In genomic region chr20:2508631-2509467, GRCh38 we compare ENCODE assay signal across 8 cellular contexts. TPM values are rescaled to one million over a fixed set of nuclear protein-coding genes. Genes with fewer than 3 reads are reported as not detected.
DNase-seq lines count a peak whose midpoint lies in the region; ATAC-seq, FAIRE-seq and TF ChIP-seq lines count a peak whose summit lies in the region.

TSS of gene ZNF343 (minus strand) at chr20:2508915. CDS start at chr20:2493895, 15,020 bp downstream.

- H3K4me1 ChIP-seq in right atrium auricular region (peaks cover 0 to 16% of the 10 kb centered on the region in 2 donors), psoas muscle (no peaks in the 10 kb centered on the region), uterus (peaks cover 0 to 7% of the 10 kb centered on the region in 2 donors)

- H3K27ac ChIP-seq in right atrium auricular region (peak within 1 kb of the TSS; percentile 86 to 89), psoas muscle (peak within 1 kb of the TSS; percentile 96), uterus (peak within 1 kb of the TSS; percentile 77 to 94)

- peak; percentile 71; the same call in 1 of the 2 replicates for TF ChIP-seq POLR2A in GM12892 (IDR thresholded peaks at IDR 0.05; ENCODE audit: low read depth, low read length)
- TF ChIP-seq POLR2A in uterus (IDR thresholded peaks at IDR 0.05), result peak in 1 of 2 donors; percentile 54

- peak within 1 kb of the TSS; percentile 82 to 86 for H3K4me3 ChIP-seq in right atrium auricular region
- peak within 1 kb of the TSS; percentile 88 for H3K4me3 ChIP-seq in psoas muscle
- peak within 1 kb of the TSS; percentile 72 to 85 for H3K4me3 ChIP-seq in uterus

- ATAC-seq in HG02759 (IDR thresholded peaks at IDR 0.05; ENCODE audit: unreplicated experiment), result peak; percentile 94
- ATAC-seq in psoas muscle, result peak; percentile 96 to 98 (median 98)

- WGBS in psoas muscle, 3 donors, result 0 to 1% (median 1%) methylated on average over 52 to 53 of the region's 53 CpGs

- H3K27me3 ChIP-seq in right atrium auricular region, result no peaks in the 10 kb centered on the region
- no peaks in the 10 kb centered on the region for H3K27me3 ChIP-seq in psoas muscle (ENCODE audit: insufficient read depth in 3 of 3, low read length in 2 of 3)
- H3K27me3 ChIP-seq in uterus, result no peaks in the 10 kb centered on the region

- DNase-seq in GM12892 (ENCODE audit: insufficient read length) (peak; percentile 81), NCI-H128 (lab: John Stamatoyannopoulos, UW; ENCODE audit: unreplicated experiment) (peak; percentile 36), T-helper 1 cell (peak; percentile 36 to 85 (median 66)), amniotic stem cell (lab: John Stamatoyannopoulos, UW) (peak; percentile 59), right atrium auricular region (ENCODE audit: low spot score) (peak; percentile 87), psoas muscle (peak; percentile 79 to 88), uterus (peak; percentile 78 to 81)

- H3K36me3 ChIP-seq in right atrium auricular region (no peaks in the 10 kb centered on the region), psoas muscle (ENCODE audit: insufficient read depth in 1 of 2, low read depth in 1 of 2) (no peaks in the 10 kb centered on the region), uterus (no peaks in the 10 kb centered on the region)

- H3K9me3 ChIP-seq in right atrium auricular region, result no peaks in the 10 kb centered on the region
- H3K9me3 ChIP-seq in psoas muscle, result no peaks in the 10 kb centered on the region
- no peaks in the 10 kb centered on the region for H3K9me3 ChIP-seq in uterus

- peak; percentile 97 for FAIRE-seq in GM12892 (lab: Jason Lieb, UNC)

- TF ChIP-seq CTCF in right atrium auricular region (IDR thresholded peaks at IDR 0.05) (no peak), psoas muscle (IDR thresholded peaks at IDR 0.05) (no peak), uterus (IDR thresholded peaks at IDR 0.05) (no peak)

- intact Hi-C loops in psoas muscle (cut with DNase I) (loop anchor here in 1 of 2 donors (5.0 kb wide), 1 partner anchor 37 kb away; the partner anchor contains the start of gene SNRPB), uterus (cut with DNase I; ENCODE audit: low total_unique reads) (no loop called here)

RNA-seq across cellular contexts. Expression of gene ZNF343, which starts in this region (rescaled TPM):
- 5.1 TPM for polyA plus RNA-seq in GM12892 (2012; ENCODE audit: missing spikeins)
- total RNA-seq in right atrium auricular region (1 to 10 TPM; 5.1 TPM), psoas muscle (10 to 100 TPM in 2 of 4 donors, 1 to 10 TPM in 2; 7.8 to 15.3 (median 10.9) TPM), uterus (10 to 100 TPM; 11.2 to 20.5 (median 15.1) TPM)
- 10 to 100 TPM in 1 of 3 donors, 1 to 10 TPM in 2; 6.4 to 13.1 (median 9.0) TPM for polyA plus RNA-seq in psoas muscle

Comparison
In these comparisons a context has a peak if more than half of its experiments do, and no peak if none do; other contexts are left out.
1. Peak in every context shown above with its lines: DNase-seq, ATAC-seq, H3K4me3 ChIP-seq and H3K27ac ChIP-seq.
2. DNase-seq: peak in every context shown above with its lines; median percentile 87 in right atrium auricular region; 84 in psoas muscle; 81 in GM12892; 80 in uterus; 66 in T-helper 1 cell; 59 in amniotic stem cell; 36 in NCI-H128.